Comparison of ENCODE assay signal across 1 cellular context in genomic region chr3:25582242-25582641, GRCh38.
TF ChIP-seq lines count a peak whose summit lies in the region.

No MANE protein-coding gene starts in this region.

TF ChIP-seq in K562, 482 proteins besides CTCF, POLR2A, EP300 and RAD21 (continued from another document and continues in another):
- TF ChIP-seq E4F1 (CRISPR knock-in tag; IDR thresholded peaks at IDR 0.05; ENCODE audit: borderline replicate concordance) (no peak), ELF2 (CRISPR knock-in tag; IDR thresholded peaks at IDR 0.05) (no peak), MGA (IDR thresholded peaks at IDR 0.05) (no peak), ELF1 (tag; IDR thresholded peaks at IDR 0.05) (no peak), NR2F6 (CRISPR knock-in tag; IDR thresholded peaks at IDR 0.05) (no peak), RBM39 (optimal IDR thresholded peaks at IDR 0.05; ENCODE audit: low read depth, low read length) (no peak), CREB5 (CRISPR knock-in tag; IDR thresholded peaks at IDR 0.05) (no peak), ZNF644 (tag; IDR thresholded peaks at IDR 0.05; ENCODE audit: low read depth) (no peak), TEAD1 (CRISPR knock-in tag; IDR thresholded peaks at IDR 0.05) (0 out of 4 replicates have a peak, but pooled peaks of 1 of the 2 experiments have one; percentile 33), BRCA1 (IDR thresholded peaks at IDR 0.05) (no peak), BRCA1 (CRISPR knock-in tag; IDR thresholded peaks at IDR 0.05) (no peak), CREB3L1 (IDR thresholded peaks at IDR 0.05; ENCODE audit: borderline replicate concordance, low read depth) (no peak; the same call in 1 of the 2 replicates), TBL1XR1 (IDR thresholded peaks at IDR 0.05; ENCODE audit: low read length in 2 of 2) (0 out of 4 replicates have a peak, but pooled peaks of 1 of the 2 experiments have one; percentile 59), ILK (tag; IDR thresholded peaks at IDR 0.05; ENCODE audit: borderline replicate concordance, low read depth) (no peak), HDGF (IDR thresholded peaks at IDR 0.05) (no peak), NFIX (CRISPR knock-in tag; IDR thresholded peaks at IDR 0.05; ENCODE audit: low read depth) (no peak), MLX (CRISPR knock-in tag; conservative IDR thresholded peaks at IDR 0.05) (no peak), ZNF347 (CRISPR knock-in tag; IDR thresholded peaks at IDR 0.05; ENCODE audit: low read depth) (no peak), ZBTB2 (IDR thresholded peaks at IDR 0.05) (no peak), SETDB1 (IDR thresholded peaks at IDR 0.05; ENCODE audit: low read length) (no peak), TCFL5 (CRISPR knock-in tag; conservative IDR thresholded peaks at IDR 0.05) (no peak), KDM1A (IDR thresholded peaks at IDR 0.05) (peak; percentile 99), SRSF3 (IDR thresholded peaks at IDR 0.05; ENCODE audit: insufficient read depth, low read length) (no peak), SAFB (IDR thresholded peaks at IDR 0.05; ENCODE audit: borderline replicate concordance, low read depth, low read length) (no peak), ZNF695 (CRISPR knock-in tag; IDR thresholded peaks at IDR 0.05) (no peak), RBBP5 (IDR thresholded peaks at IDR 0.05; ENCODE audit: borderline replicate concordance, insufficient read depth, low read length, poor library complexity, severe bottlenecking) (no peak), CREB1 (IDR thresholded peaks at IDR 0.05) (peak; percentile 46), CREB1 (CRISPR knock-in tag; IDR thresholded peaks at IDR 0.05) (0 out of 2 replicates have a peak, but pooled peaks have one; percentile 30), GMEB1 (CRISPR knock-in tag; IDR thresholded peaks at IDR 0.05) (no peak), CBX1 (IDR thresholded peaks at IDR 0.05; ENCODE audit: low read depth) (no peak), GTF2E2 (tag; IDR thresholded peaks at IDR 0.05) (no peak), TRIM25 (IDR thresholded peaks at IDR 0.05; ENCODE audit: borderline replicate concordance) (no peak), ZBTB5 (IDR thresholded peaks at IDR 0.05) (no peak), BACH1 (tag; IDR thresholded peaks at IDR 0.05) (peak; percentile 87; the same call in 1 of the 2 replicates)
